Comparison of ENCODE assay signal across 10 cellular contexts in the genomic region with DNA sequence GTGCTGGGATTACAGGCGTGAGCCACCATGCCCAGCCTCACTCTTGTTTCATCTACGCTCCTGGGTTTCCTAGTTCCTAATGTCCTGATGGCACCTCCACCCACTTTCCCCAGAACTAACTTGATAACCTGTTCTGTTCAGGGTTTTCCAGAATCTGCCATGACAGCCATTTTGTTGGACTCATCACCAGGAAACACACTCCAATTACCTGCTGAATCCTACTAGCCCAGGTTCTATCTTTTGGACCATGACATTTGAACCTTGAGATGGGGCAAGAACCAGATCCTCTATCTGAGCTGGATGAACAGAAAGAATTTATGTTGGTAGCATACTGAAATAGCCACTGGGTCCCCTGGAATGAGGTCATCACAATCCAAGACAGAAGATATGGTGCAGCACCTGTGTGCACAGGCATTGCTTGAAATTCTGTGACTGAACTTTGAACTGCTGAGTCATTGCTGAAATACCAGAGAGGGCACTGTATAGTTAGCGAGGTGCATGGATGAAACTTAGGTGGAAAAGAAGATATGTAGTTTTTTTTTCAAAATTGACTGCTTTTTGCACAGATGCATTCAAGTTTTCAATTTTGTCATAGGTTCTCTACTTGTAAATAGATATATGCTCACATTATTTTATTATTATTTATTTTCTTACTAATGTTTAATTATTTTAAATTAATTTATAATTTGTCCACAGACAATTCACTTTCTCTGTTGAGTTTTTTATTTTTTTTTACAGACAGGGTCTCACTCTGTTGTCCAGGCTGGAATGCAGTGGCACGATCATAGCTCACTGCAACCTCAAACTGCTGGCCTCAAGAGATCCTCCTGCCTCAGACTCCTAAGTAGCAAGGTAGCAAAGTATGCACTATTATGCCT. TPM values are rescaled to one million over a fixed set of nuclear protein-coding genes. Genes with fewer than 3 reads are reported as not detected.
DNase-seq lines count a peak whose midpoint lies in the region; ATAC-seq and TF ChIP-seq lines count a peak whose summit lies in the region.
"Had no signal": no experiment of that assay in that cellular context is flagged by ENCODE, and none has a peak within 500 bp of the region (broad histone marks: within the 10 kb centered on the region; RNA-seq: fewer than 3 reads in every experiment).

No MANE protein-coding gene starts in this region.

- H3K27me3 Mint-ChIP-seq in glutamatergic neuron (ENCODE audit: unreplicated experiment) = peaks cover 3% of the 10 kb centered on the region

- no peaks in the 10 kb centered on the region for H3K36me3 Mint-ChIP-seq in glutamatergic neuron (ENCODE audit: unreplicated experiment)

- ATAC-seq in GM18502 (IDR thresholded peaks at IDR 0.05; ENCODE audit: poor library complexity, unreplicated experiment) (peak; percentile 87), GM21526 (IDR thresholded peaks at IDR 0.05; ENCODE audit: low FRiP score, unreplicated experiment) (peak; percentile 89), HG03196 (IDR thresholded peaks at IDR 0.05; ENCODE audit: unreplicated experiment) (peak; percentile 68)

- H3K27ac Mint-ChIP-seq in glutamatergic neuron (ENCODE audit: unreplicated experiment) = no peak overlapping the region

- peaks cover 2% of the 10 kb centered on the region for H3K9me3 Mint-ChIP-seq in glutamatergic neuron (ENCODE audit: unreplicated experiment)

- TF ChIP-seq CTCF in epithelial cell of proximal tubule (conservative IDR thresholded peaks at IDR 0.05; ENCODE audit: low read depth, low read length) (no peak), glutamatergic neuron (IDR thresholded peaks at IDR 0.05; ENCODE audit: partially characterized antibody, unreplicated experiment) (no peak)

- H3K4me3 Mint-ChIP-seq in glutamatergic neuron (ENCODE audit: unreplicated experiment) = no peak overlapping the region
- H3K4me3 Mint-ChIP-seq: neural crest cell had no signal

- DNase-seq in epithelial cell of proximal tubule (ENCODE audit: low read depth) (peak; percentile 18), NCI-H226 (no peak), glutamatergic neuron (no peak), NCI-H1417 treated with DMSO at 0.1 percent for 48 hours (lab: John Stamatoyannopoulos, UW) (no peak)
- no peak for DNase-seq in activated CD4-positive, alpha-beta T cell treated with anti-CD3 and anti-CD28 coated beads, Interleukin-2, amount 50 U/mL, for 4 hours
- DNase-seq: H7 had no signal

- no peak overlapping the region for H3K4me3 ChIP-seq in epithelial cell of proximal tubule (ENCODE audit: low read depth, low read length)

- peaks cover 4% of the 10 kb centered on the region for H3K4me1 Mint-ChIP-seq in glutamatergic neuron (ENCODE audit: low read depth, unreplicated experiment)
- H3K4me1 Mint-ChIP-seq: neural crest cell had no signal

RNA-seq across cellular contexts. Expression of a gene that starts 42.8 kb away (rescaled TPM):
- total RNA-seq in epithelial cell of proximal tubule (4.8 and 5.9 TPM in 2 replicates), glutamatergic neuron (ENCODE audit: unreplicated experiment) (13.5 TPM)
